Comparison of ENCODE assay signal across 20 cellular contexts in genomic region chr10:125757742-125758141, GRCh38. TPM values are rescaled to one million over a fixed set of nuclear protein-coding genes. Genes with fewer than 3 reads are reported as not detected.
DNase-seq lines count a peak whose midpoint lies in the region; ATAC-seq and TF ChIP-seq lines count a peak whose summit lies in the region.
"Had no signal": no experiment of that assay in that cellular context is flagged by ENCODE, and none has a peak within 500 bp of the region (broad histone marks: within the 10 kb centered on the region; RNA-seq: fewer than 3 reads in every experiment).

No MANE protein-coding gene starts in this region.

- ATAC-seq in activated naive CD8-positive, alpha-beta T cell treated with anti-CD3 and anti-CD28 coated beads, Interleukin-2, amount 10 ng/mL, durations not matched to agents 7 days and 5 days (ENCODE audit: low read depth): no peak
- no peak for ATAC-seq in activated naive CD8-positive, alpha-beta T cell treated with anti-CD3 and anti-CD28 coated beads, Interleukin-2, amount 50 U/mL, for 24 hours
- no peak for ATAC-seq in T-helper 17 cell
- no peak for ATAC-seq in stimulated activated naive B cell treated with anti-CD40 and anti-IgM and Interleukin-4, amounts not matched to agents 10 μg/mL and 1 μg/mL and 100 μg/mL, for 72 hours (replicated peaks)
- ATAC-seq: CD8-positive, alpha-beta T cell; GM23338 had no signal

- no peak for DNase-seq in activated naive CD8-positive, alpha-beta T cell treated with anti-CD3 and anti-CD28 coated beads, Interleukin-2, amount 10 ng/mL, durations not matched to agents 7 days and 5 days
- DNase-seq in activated naive CD8-positive, alpha-beta T cell treated with anti-CD3 and anti-CD28 coated beads, Interleukin-2, amount 50 U/mL, for 24 hours: no peak
- DNase-seq in T-helper 17 cell (no peak), endothelial cell (ENCODE audit: low spot score) (no peak), lung microvascular endothelial cell (ENCODE audit: low read depth in 2 of 2) (peak; percentile 16 to 28), SKM-1 (lab: John Stamatoyannopoulos, UW; ENCODE audit: unreplicated experiment) (no peak), HUDEP-2 (lab: John Stamatoyannopoulos, UW; ENCODE audit: unreplicated experiment in 76 of 76) (no peak)
- no peak for DNase-seq in stimulated activated naive B cell treated with anti-CD40 and anti-IgM and Interleukin-4, amounts not matched to agents 10 μg/mL and 1 μg/mL and 100 μg/mL, for 72 hours
- DNase-seq: Calu3; CD8-positive, alpha-beta T cell; DMS53; DND-41; EL; HCEC 1CT; HFFc6 had no signal

- POLR2A ChIA-PET in activated naive CD8-positive, alpha-beta T cell treated with anti-CD3 and anti-CD28 coated beads, Interleukin-2, amount 10 ng/mL, durations not matched to agents 7 days and 5 days (lab: Charles Lee): no interaction called here

- no peak overlapping the region for H3K4me3 Mint-ChIP-seq in activated naive CD8-positive, alpha-beta T cell treated with anti-CD3 and anti-CD28 coated beads, Interleukin-2, amount 10 ng/mL, durations not matched to agents 7 days and 5 days
- H3K4me3 Mint-ChIP-seq in activated naive CD8-positive, alpha-beta T cell treated with anti-CD3 and anti-CD28 coated beads, Interleukin-2, amount 50 U/mL, for 24 hours: no peak overlapping the region
- H3K4me3 Mint-ChIP-seq in T-helper 17 cell: no peak overlapping the region
- peak overlapping the region; percentile 6 for H3K4me3 Mint-ChIP-seq in endothelial cell (ENCODE audit: unreplicated experiment)
- no peak overlapping the region for H3K4me3 Mint-ChIP-seq in stimulated activated naive B cell treated with anti-CD40 and anti-IgM and Interleukin-4, amounts not matched to agents 10 μg/mL and 1 μg/mL and 100 μg/mL, for 72 hours
- H3K4me3 Mint-ChIP-seq: B cell; CD8-positive, alpha-beta T cell; GM23338; HFFc6 had no signal

- TF ChIP-seq CTCF in endothelial cell (IDR thresholded peaks at IDR 0.05; ENCODE audit: unreplicated experiment): no peak

- no peaks in the 10 kb centered on the region for H3K9me3 Mint-ChIP-seq in activated naive CD8-positive, alpha-beta T cell treated with anti-CD3 and anti-CD28 coated beads, Interleukin-2, amount 10 ng/mL, durations not matched to agents 7 days and 5 days
- no peaks in the 10 kb centered on the region for H3K9me3 Mint-ChIP-seq in activated naive CD8-positive, alpha-beta T cell treated with anti-CD3 and anti-CD28 coated beads, Interleukin-2, amount 50 U/mL, for 24 hours
- no peaks in the 10 kb centered on the region for H3K9me3 Mint-ChIP-seq in endothelial cell (ENCODE audit: unreplicated experiment)
- no peaks in the 10 kb centered on the region for H3K9me3 Mint-ChIP-seq in stimulated activated naive B cell treated with anti-CD40 and anti-IgM and Interleukin-4, amounts not matched to agents 10 μg/mL and 1 μg/mL and 100 μg/mL, for 72 hours
- H3K9me3 Mint-ChIP-seq: CD8-positive, alpha-beta T cell; GM23338; HFFc6 had no signal

- H3K27ac Mint-ChIP-seq in activated naive CD8-positive, alpha-beta T cell treated with anti-CD3 and anti-CD28 coated beads, Interleukin-2, amount 10 ng/mL, durations not matched to agents 7 days and 5 days: peak overlapping the region; percentile 34
- no peak overlapping the region for H3K27ac Mint-ChIP-seq in activated naive CD8-positive, alpha-beta T cell treated with anti-CD3 and anti-CD28 coated beads, Interleukin-2, amount 50 U/mL, for 24 hours
- peak overlapping the region; percentile 30 for H3K27ac Mint-ChIP-seq in T-helper 17 cell
- H3K27ac Mint-ChIP-seq in endothelial cell (ENCODE audit: unreplicated experiment): peak overlapping the region; percentile 33
- no peak overlapping the region for H3K27ac Mint-ChIP-seq in stimulated activated naive B cell treated with anti-CD40 and anti-IgM and Interleukin-4, amounts not matched to agents 10 μg/mL and 1 μg/mL and 100 μg/mL, for 72 hours
- H3K27ac Mint-ChIP-seq: B cell, GM23338, HFFc6 had no signal

- peaks cover 2% of the 10 kb centered on the region for H3K4me1 Mint-ChIP-seq in activated naive CD8-positive, alpha-beta T cell treated with anti-CD3 and anti-CD28 coated beads, Interleukin-2, amount 10 ng/mL, durations not matched to agents 7 days and 5 days
- H3K4me1 Mint-ChIP-seq in activated naive CD8-positive, alpha-beta T cell treated with anti-CD3 and anti-CD28 coated beads, Interleukin-2, amount 50 U/mL, for 24 hours: no peaks in the 10 kb centered on the region
- H3K4me1 Mint-ChIP-seq in T-helper 17 cell: peaks cover 22% of the 10 kb centered on the region
- peaks cover 38% of the 10 kb centered on the region for H3K4me1 Mint-ChIP-seq in endothelial cell (ENCODE audit: unreplicated experiment)
- no peaks in the 10 kb centered on the region for H3K4me1 Mint-ChIP-seq in stimulated activated naive B cell treated with anti-CD40 and anti-IgM and Interleukin-4, amounts not matched to agents 10 μg/mL and 1 μg/mL and 100 μg/mL, for 72 hours
- H3K4me1 Mint-ChIP-seq: B cell had no signal

- peaks cover 43% of the 10 kb centered on the region for H3K36me3 Mint-ChIP-seq in activated naive CD8-positive, alpha-beta T cell treated with anti-CD3 and anti-CD28 coated beads, Interleukin-2, amount 10 ng/mL, durations not matched to agents 7 days and 5 days
- peaks cover 58% of the 10 kb centered on the region for H3K36me3 Mint-ChIP-seq in activated naive CD8-positive, alpha-beta T cell treated with anti-CD3 and anti-CD28 coated beads, Interleukin-2, amount 50 U/mL, for 24 hours (ENCODE audit: low read depth)
- H3K36me3 Mint-ChIP-seq in T-helper 17 cell (ENCODE audit: low read depth): peaks cover 25% of the 10 kb centered on the region
- H3K36me3 Mint-ChIP-seq in endothelial cell (ENCODE audit: low read depth, unreplicated experiment): peaks cover 25% of the 10 kb centered on the region
- peaks cover 44 to 64% of the 10 kb centered on the region in 2 donors for H3K36me3 Mint-ChIP-seq in stimulated activated naive B cell treated with anti-CD40 and anti-IgM and Interleukin-4, amounts not matched to agents 10 μg/mL and 1 μg/mL and 100 μg/mL, for 72 hours

- H3K9me3 ChIP-seq in T-helper 17 cell (ENCODE audit: control insufficient read depth, low read length, poor library complexity, severe bottlenecking): no peaks in the 10 kb centered on the region
- H3K9me3 ChIP-seq: BLaER1 treated with 17β-estradiol and CSF1 and Interleukin-3, amounts not matched to agents 10 nM and 100 nM had no signal

- no peaks in the 10 kb centered on the region for H3K27me3 Mint-ChIP-seq in activated naive CD8-positive, alpha-beta T cell treated with anti-CD3 and anti-CD28 coated beads, Interleukin-2, amount 10 ng/mL, durations not matched to agents 7 days and 5 days
- no peaks in the 10 kb centered on the region for H3K27me3 Mint-ChIP-seq in activated naive CD8-positive, alpha-beta T cell treated with anti-CD3 and anti-CD28 coated beads, Interleukin-2, amount 50 U/mL, for 24 hours
- H3K27me3 Mint-ChIP-seq in T-helper 17 cell (no peaks in the 10 kb centered on the region), endothelial cell (ENCODE audit: unreplicated experiment) (no peaks in the 10 kb centered on the region)
- no peaks in the 10 kb centered on the region for H3K27me3 Mint-ChIP-seq in stimulated activated naive B cell treated with anti-CD40 and anti-IgM and Interleukin-4, amounts not matched to agents 10 μg/mL and 1 μg/mL and 100 μg/mL, for 72 hours
- H3K27me3 Mint-ChIP-seq: B cell had no signal

RNA-seq across cellular contexts. Expression of gene MMP21, which starts 17.9 kb away (rescaled TPM):
- under 1 TPM; 0.20 to 0.25 TPM for total RNA-seq in activated naive CD8-positive, alpha-beta T cell treated with anti-CD3 and anti-CD28 coated beads, Interleukin-2, amount 10 ng/mL, durations not matched to agents 7 days and 5 days
- under 1 TPM; 0.29 to 0.42 TPM for total RNA-seq in T-helper 17 cell
- not detected for total RNA-seq in endothelial cell (ENCODE audit: unreplicated experiment)
- 0.22 and 3.2 TPM in 2 replicates for total RNA-seq in lung microvascular endothelial cell
- total RNA-seq: A172, G401, GM23338, HFFc6 had no signal

RNA-seq across cellular contexts. Expression of gene EDRF1, which starts 38.2 kb away (rescaled TPM):
- 10 to 100 TPM; 43.9 to 45.8 TPM for total RNA-seq in activated naive CD8-positive, alpha-beta T cell treated with anti-CD3 and anti-CD28 coated beads, Interleukin-2, amount 10 ng/mL, durations not matched to agents 7 days and 5 days
- total RNA-seq in T-helper 17 cell: 10 to 100 TPM; 33.5 to 51.1 TPM
- total RNA-seq in endothelial cell (ENCODE audit: unreplicated experiment): 29.2 TPM
- 9.4 and 15.1 TPM in 2 replicates for total RNA-seq in lung microvascular endothelial cell

Comparison
In these comparisons a context has a peak if more than half of its experiments do, and no peak if none do; other contexts are left out.
1. H3K27ac Mint-ChIP-seq: peak in activated naive CD8-positive, alpha-beta T cell treated with anti-CD3 and anti-CD28 coated beads, Interleukin-2, amount 10 ng/mL, durations not matched to agents 7 days and 5 days (single experiment), T-helper 17 cell (single experiment) and endothelial cell (single experiment); none in activated naive CD8-positive, alpha-beta T cell treated with anti-CD3 and anti-CD28 coated beads, Interleukin-2, amount 50 U/mL, for 24 hours (single experiment) and stimulated activated naive B cell treated with anti-CD40 and anti-IgM and Interleukin-4, amounts not matched to agents 10 μg/mL and 1 μg/mL and 100 μg/mL, for 72 hours (single experiment).
2. DNase-seq: peak in lung microvascular endothelial cell (2 of 2); none in activated naive CD8-positive, alpha-beta T cell treated with anti-CD3 and anti-CD28 coated beads, Interleukin-2, amount 10 ng/mL, durations not matched to agents 7 days and 5 days (single experiment), activated naive CD8-positive, alpha-beta T cell treated with anti-CD3 and anti-CD28 coated beads, Interleukin-2, amount 50 U/mL, for 24 hours (single experiment), T-helper 17 cell (0 of 3), endothelial cell (single experiment), SKM-1 (single experiment), HUDEP-2 (0 of 76) and stimulated activated naive B cell treated with anti-CD40 and anti-IgM and Interleukin-4, amounts not matched to agents 10 μg/mL and 1 μg/mL and 100 μg/mL, for 72 hours (single experiment).